ENCODE assay signal across 13 cellular contexts in the genomic region with DNA sequence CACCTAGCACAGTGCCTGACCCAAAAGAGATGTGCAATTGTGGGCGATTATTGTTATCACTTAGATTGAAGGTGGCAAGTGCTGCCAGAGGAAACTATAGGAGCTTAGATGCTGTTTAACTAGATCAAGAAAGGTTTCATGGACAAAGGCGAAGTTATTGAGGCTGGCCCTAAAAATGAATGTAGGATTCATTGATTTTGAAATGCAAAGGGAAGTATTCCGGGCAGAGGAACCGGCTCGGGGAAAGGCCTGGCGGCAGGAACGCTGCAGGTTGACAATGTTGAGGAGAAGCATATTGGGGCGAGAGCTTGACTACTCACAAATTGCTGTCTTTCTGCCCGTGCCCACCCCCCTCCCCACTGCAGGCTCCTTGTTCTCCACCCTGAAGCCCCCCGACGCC. TPM values are rescaled to one million over a fixed set of nuclear protein-coding genes. Genes with fewer than 3 reads are reported as not detected.
DNase-seq lines count a peak whose midpoint lies in the region; ATAC-seq, FAIRE-seq and TF ChIP-seq lines count a peak whose summit lies in the region.
"Had no signal": no experiment of that assay in that cellular context is flagged by ENCODE, and none has a peak within 500 bp of the region (broad histone marks: within the 10 kb centered on the region; RNA-seq: fewer than 3 reads in every experiment).

No MANE protein-coding gene starts in this region.

- H3K27ac Mint-ChIP-seq in CD4-positive, alpha-beta memory T cell: peak overlapping the region in 1 of 7 donors; percentile 4
- H3K27ac Mint-ChIP-seq: activated CD8-positive, alpha-beta T cell treated with anti-CD3 and anti-CD28 coated beads for 36 hours had no signal

- no peaks in the 10 kb centered on the region for H3K27me3 ChIP-seq in CD4-positive, alpha-beta memory T cell (ENCODE audit: insufficient read depth, low read length)
- H3K27me3 ChIP-seq in HUES6 (ENCODE audit: control insufficient read depth, insufficient read depth, low read length) (peaks cover 61% of the 10 kb centered on the region), endothelial cell of umbilical vein (ENCODE audit: control insufficient read depth in 2 of 2, insufficient read depth in 2 of 2, low read length in 2 of 2) (peaks cover 19 to 36% of the 10 kb centered on the region in 2 experiments), osteoblast (ENCODE audit: insufficient read depth, low read length) (no peaks in the 10 kb centered on the region)
- H3K27me3 ChIP-seq: body of pancreas had no signal

- no peak for ATAC-seq in mucosa of descending colon
- ATAC-seq: activated CD8-positive, alpha-beta T cell treated with anti-CD3 and anti-CD28 coated beads for 36 hours had no signal

- H2AFZ ChIP-seq in endothelial cell of umbilical vein (ENCODE audit: low read depth, low read length) (peak overlapping the region; percentile 41), osteoblast (ENCODE audit: low read length) (peak overlapping the region; percentile 64)

- no peak for TF ChIP-seq POLR2A in endothelial cell of umbilical vein (IDR thresholded peaks at IDR 0.05; ENCODE audit: low read depth, low read length)
- no peak for TF ChIP-seq POLR2A in erythroblast (IDR thresholded peaks at IDR 0.05; ENCODE audit: low read length)

- no peaks in the 10 kb centered on the region for H3K79me2 ChIP-seq in endothelial cell of umbilical vein (ENCODE audit: control insufficient read depth, insufficient read depth, low read length)
- H3K79me2 ChIP-seq in osteoblast (ENCODE audit: insufficient read depth, low read length): no peaks in the 10 kb centered on the region

- H3K27ac ChIP-seq in CD4-positive, alpha-beta memory T cell (ENCODE audit: low read depth, low read length): no peak overlapping the region
- H3K27ac ChIP-seq in HUES6 (ENCODE audit: low read depth, low read length): no peak overlapping the region
- no peak overlapping the region for H3K27ac ChIP-seq in endothelial cell of umbilical vein (ENCODE audit: insufficient read depth, low read depth, low read length)
- no peak overlapping the region for H3K27ac ChIP-seq in osteoblast (ENCODE audit: low read depth, low read length)
- H3K27ac ChIP-seq: body of pancreas, vagina had no signal

- H3K27me3 Mint-ChIP-seq in CD4-positive, alpha-beta memory T cell: peaks cover 38 to 56% of the 10 kb centered on the region in 2 donors

- H3K9me1 ChIP-seq in endothelial cell of umbilical vein (replicated peaks; ENCODE audit: control insufficient read depth, extremely low read depth, insufficient read depth, low read length): no peaks in the 10 kb centered on the region

- dilution Hi-C loops in endothelial cell of umbilical vein (cut with MboI; ENCODE audit: extremely low pct_ligation_motif_present, low sequenced_read_pairs): no loop called here

- H3K9me3 ChIP-seq in CD4-positive, alpha-beta memory T cell (ENCODE audit: control insufficient read depth in 1 of 2, low read length in 2 of 2): no peaks in the 10 kb centered on the region
- H3K9me3 ChIP-seq in HUES6 (ENCODE audit: control insufficient read depth, insufficient read depth, low read depth, low read length) (no peaks in the 10 kb centered on the region), endothelial cell of umbilical vein (replicated peaks; ENCODE audit: control insufficient read depth, insufficient read depth, low read length) (no peaks in the 10 kb centered on the region), osteoblast (ENCODE audit: low read depth, low read length) (no peaks in the 10 kb centered on the region), mucosa of descending colon (no peaks in the 10 kb centered on the region)
- H3K9me3 ChIP-seq: body of pancreas, SK-N-SH, vagina had no signal

- peaks cover 8 to 19% (median 12%) of the 10 kb centered on the region in 4 donors for H3K4me1 Mint-ChIP-seq in CD4-positive, alpha-beta memory T cell

- H4K20me1 ChIP-seq in endothelial cell of umbilical vein (replicated peaks; ENCODE audit: control insufficient read depth, extremely low read depth, insufficient read depth, low read length) (no peaks in the 10 kb centered on the region), osteoblast (ENCODE audit: insufficient read depth, low read length) (no peaks in the 10 kb centered on the region)

- peak overlapping the region; percentile 9 to 84 (median 60) for H3K4me3 Mint-ChIP-seq in CD4-positive, alpha-beta memory T cell
- H3K4me3 Mint-ChIP-seq: activated CD8-positive, alpha-beta T cell treated with anti-CD3 and anti-CD28 coated beads for 36 hours had no signal

- H3K4me2 ChIP-seq in endothelial cell of umbilical vein (ENCODE audit: insufficient read depth, low read length) (no peak overlapping the region), osteoblast (ENCODE audit: insufficient read depth, low read length) (peak overlapping the region; percentile 53)
- H3K4me2 ChIP-seq: SK-N-SH had no signal

- intact Hi-C loops in CD4-positive, alpha-beta memory T cell (cut with micrococcal nuclease): no loop called here
- intact Hi-C loops in endothelial cell of umbilical vein (cut with micrococcal nuclease): no loop called here
- intact Hi-C loops in mucosa of descending colon (cut with DNase I, micrococcal nuclease): no loop called here

- H3K36me3 Mint-ChIP-seq in CD4-positive, alpha-beta memory T cell: no peaks in the 10 kb centered on the region

- CTCF ChIA-PET in CD4-positive, alpha-beta memory T cell (lab: Charles Lee; ENCODE audit: partially characterized antibody): no interaction called here
- CTCF ChIA-PET in endothelial cell of umbilical vein (lab: Charles Lee): interaction anchor here (1.2 kb wide), 1 partner anchor 16 kb away, joined by 4 read pairs; no protein-coding TSS in a partner anchor

- H3K9ac ChIP-seq in HUES6 (ENCODE audit: low read length): peak overlapping the region; percentile 17
- H3K9ac ChIP-seq in endothelial cell of umbilical vein (replicated peaks; ENCODE audit: extremely low read depth, insufficient read depth, low read length): no peak overlapping the region
- H3K9ac ChIP-seq: SK-N-SH had no signal

- DNase-seq in CD4-positive, alpha-beta memory T cell: no peak
- DNase-seq in endothelial cell of umbilical vein (ENCODE audit: low read depth, low spot score) (no peak), osteoblast (ENCODE audit: insufficient read length, low spot score, missing footprints) (peak; percentile 19), NCI-H510A (lab: John Stamatoyannopoulos, UW) (no peak), RPMI8226 (no peak), erythroblast (lab: John Stamatoyannopoulos, UW) (no peak), mucosa of descending colon (no peak)
- DNase-seq: activated CD8-positive, alpha-beta T cell treated with anti-CD3 and anti-CD28 coated beads for 36 hours; left cardiac atrium had no signal

- POLR2A ChIA-PET in CD4-positive, alpha-beta memory T cell (lab: Charles Lee; ENCODE audit: partially characterized antibody): no interaction called here
- POLR2A ChIA-PET in endothelial cell of umbilical vein (lab: Charles Lee): no interaction called here

- peaks cover 0 to 2% (median 0%) of the 10 kb centered on the region in 8 donors for H3K9me3 Mint-ChIP-seq in CD4-positive, alpha-beta memory T cell
- H3K9me3 Mint-ChIP-seq: activated CD8-positive, alpha-beta T cell treated with anti-CD3 and anti-CD28 coated beads for 36 hours had no signal

- H3K4me1 ChIP-seq in CD4-positive, alpha-beta memory T cell (ENCODE audit: insufficient read depth, low read length): peaks cover 6% of the 10 kb centered on the region
- H3K4me1 ChIP-seq in HUES6 (ENCODE audit: control insufficient read depth, insufficient read depth, low read length): peaks cover 8% of the 10 kb centered on the region; the same call in 1 of the 2 replicates
- peaks cover 12% of the 10 kb centered on the region for H3K4me1 ChIP-seq in endothelial cell of umbilical vein (ENCODE audit: control insufficient read depth, extremely low read depth, insufficient read depth, low read length)
- H3K4me1 ChIP-seq in osteoblast (ENCODE audit: insufficient read depth, low read length): peaks cover 41% of the 10 kb centered on the region
- no peaks in the 10 kb centered on the region for H3K4me1 ChIP-seq in mucosa of descending colon (ENCODE audit: low read depth)

- TF ChIP-seq CTCF in endothelial cell of umbilical vein (IDR thresholded peaks at IDR 0.05; ENCODE audit: extremely low read depth in 1 of 2, insufficient read depth in 1 of 2, low read depth in 1 of 2, low read length in 2 of 2) (no peak), osteoblast (IDR thresholded peaks at IDR 0.05; ENCODE audit: extremely low read depth, low read depth, low read length) (no peak), mucosa of descending colon (IDR thresholded peaks at IDR 0.05) (no peak)

- no peak overlapping the region for H3K4me3 ChIP-seq in CD4-positive, alpha-beta memory T cell (ENCODE audit: low read length in 2 of 2)
- H3K4me3 ChIP-seq in HUES6 (ENCODE audit: low read depth, low read length) (peak overlapping the region; percentile 48), endothelial cell of umbilical vein (replicated peaks in 1 of 3; ENCODE audit: insufficient read depth in 1 of 3, low read depth in 1 of 3, low read length in 3 of 3) (no peak overlapping the region), osteoblast (ENCODE audit: insufficient read depth, low read length) (peak overlapping the region; percentile 58), mucosa of descending colon (no peak overlapping the region)
- H3K4me3 ChIP-seq: body of pancreas had no signal

- BruUV-seq in endothelial cell of umbilical vein (replicated peaks; lab: Mats Ljungman, UMichigan): no TSS peak

- H3K36me3 ChIP-seq in CD4-positive, alpha-beta memory T cell (ENCODE audit: insufficient read depth, low read length): no peaks in the 10 kb centered on the region
- H3K36me3 ChIP-seq in HUES6 (ENCODE audit: control insufficient read depth, insufficient read depth, low read length) (no peaks in the 10 kb centered on the region), endothelial cell of umbilical vein (ENCODE audit: control insufficient read depth in 2 of 2, extremely low read depth in 1 of 2, insufficient read depth in 2 of 2, low read length in 2 of 2) (no peaks in the 10 kb centered on the region), osteoblast (ENCODE audit: insufficient read depth, low read length) (no peaks in the 10 kb centered on the region), mucosa of descending colon (ENCODE audit: low read depth) (no peaks in the 10 kb centered on the region)
- H3K36me3 ChIP-seq: vagina had no signal

- no peak for FAIRE-seq in endothelial cell of umbilical vein (lab: Jason Lieb, UNC)

RNA-seq across cellular contexts. Expression of a gene that starts 37.4 kb away (rescaled TPM):
- total RNA-seq in CD4-positive, alpha-beta memory T cell: 10 to 100 TPM; 47.5 to 47.9 TPM
- polyA plus RNA-seq in CD4-positive, alpha-beta memory T cell: 100 to 1,000 TPM in 1 of 2 donors, 10 to 100 TPM in 1; 95.4 to 147 TPM
- total RNA-seq in endothelial cell of umbilical vein (59.6 and 62.6 TPM in 2 replicates), osteoblast (43.9 and 49.9 TPM in 2 replicates), mucosa of descending colon (10 to 100 TPM; 42.6 to 54.7 (median 46.6) TPM)
- 23.9 and 25.9 TPM in 2 replicates for polyA plus RNA-seq in endothelial cell of umbilical vein
- polyA plus RNA-seq in endothelial cell of umbilical vein (2011; cell fraction: cytosol; rRNA removed): 37.0 and 43.3 TPM in 2 replicates
- 22.0 and 23.9 TPM in 2 replicates for polyA plus RNA-seq in endothelial cell of umbilical vein (2011; cell fraction: nucleus; rRNA removed)
- polyA plus RNA-seq in endothelial cell of umbilical vein (2012): 55.0 and 85.9 TPM in 2 replicates
- 23.7 and 27.5 TPM in 2 replicates for polyA minus RNA-seq in endothelial cell of umbilical vein
- 13.0 TPM for polyA minus RNA-seq in endothelial cell of umbilical vein (2011; cell fraction: cytosol; rRNA and poly(A)+ RNA removed)
- 8.7 and 13.2 TPM in 2 replicates for polyA minus RNA-seq in endothelial cell of umbilical vein (2011; cell fraction: nucleus; rRNA and poly(A)+ RNA removed)

RNA-seq across cellular contexts. Expression of a gene that starts 55.2 kb away (rescaled TPM):
- total RNA-seq in CD4-positive, alpha-beta memory T cell: not detected
- not detected for polyA plus RNA-seq in CD4-positive, alpha-beta memory T cell
- total RNA-seq in endothelial cell of umbilical vein: 0.21 TPM in 1 of 2 replicates, not detected in the other
- 0.77 and 0.89 TPM in 2 replicates for polyA plus RNA-seq in endothelial cell of umbilical vein
- polyA plus RNA-seq in endothelial cell of umbilical vein (2011; cell fraction: cytosol; rRNA removed): 0.54 and 0.56 TPM in 2 replicates
- polyA plus RNA-seq in endothelial cell of umbilical vein (2011; cell fraction: nucleus; rRNA removed): 0.62 and 0.69 TPM in 2 replicates
- polyA plus RNA-seq in endothelial cell of umbilical vein (2012): 0.46 and 0.98 TPM in 2 replicates
- 0.17 and 0.53 TPM in 2 replicates for polyA minus RNA-seq in endothelial cell of umbilical vein
- not detected for polyA minus RNA-seq in endothelial cell of umbilical vein (2011; cell fraction: cytosol; rRNA and poly(A)+ RNA removed)
- polyA minus RNA-seq in endothelial cell of umbilical vein (2011; cell fraction: nucleus; rRNA and poly(A)+ RNA removed): 1.2 and 1.5 TPM in 2 replicates
- total RNA-seq in osteoblast: 0.29 and 0.36 TPM in 2 replicates
- total RNA-seq in mucosa of descending colon: under 1 TPM; 0.51 to 0.89 (median 0.69) TPM
- total RNA-seq: activated CD8-positive, alpha-beta T cell treated with anti-CD3 and anti-CD28 coated beads for 36 hours had no signal

Comparison
In these comparisons a context has a peak if more than half of its experiments do, and no peak if none do; other contexts are left out.
1. H3K4me3 ChIP-seq: peak in HUES6 (single experiment) and osteoblast (single experiment); none in CD4-positive, alpha-beta memory T cell (0 of 2), endothelial cell of umbilical vein (0 of 3) and mucosa of descending colon (single experiment).